ENCODE assay signal across 10 cellular contexts in the genomic region with DNA sequence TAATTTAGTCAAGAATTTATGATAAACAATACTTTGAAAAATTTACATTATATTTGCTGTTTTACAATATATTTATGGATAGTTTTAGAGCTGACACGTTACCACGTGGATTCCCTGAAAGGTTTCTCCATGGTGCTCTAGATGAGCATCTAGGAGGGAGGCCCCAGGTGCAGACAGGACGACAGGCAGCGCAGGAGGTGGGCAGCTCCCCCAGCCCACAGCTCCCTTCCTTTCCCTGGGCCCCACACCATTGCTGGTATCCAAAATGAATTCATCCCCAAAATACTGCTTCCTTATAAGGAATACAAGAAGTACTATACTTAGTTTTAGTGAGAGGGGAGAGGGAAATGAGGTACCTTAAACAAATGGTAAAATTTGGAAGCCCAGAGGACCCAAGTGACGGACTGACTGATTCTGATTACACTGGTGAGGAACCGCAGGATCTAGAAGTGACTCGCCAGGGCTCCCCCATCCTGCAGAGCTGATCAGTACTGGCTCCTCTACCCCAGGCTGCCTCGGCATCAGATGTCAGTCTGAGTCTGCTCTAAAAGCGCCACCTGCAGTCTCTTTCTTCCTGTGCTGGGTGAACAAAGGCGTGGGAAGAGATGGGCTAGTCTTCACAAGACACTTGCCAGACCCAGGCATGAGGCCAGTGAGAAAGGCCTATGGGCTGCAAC.
A peak's percentile ranks its signal among the peaks of the same experiment; 100 is the strongest.
DNase-seq lines count a peak whose midpoint lies in the region; ATAC-seq and TF ChIP-seq lines count a peak whose summit lies in the region.
"Had no signal": no experiment of that assay in that cellular context is flagged by ENCODE, and none has a peak within 500 bp of the region (broad histone marks: within the 10 kb centered on the region; RNA-seq: fewer than 3 reads in every experiment).

No MANE protein-coding gene starts in this region.

- H3K9ac ChIP-seq in colonic mucosa (ENCODE audit: low read depth in 2 of 2, low read length in 2 of 2): peak overlapping the region in 1 of 2 donors; percentile 12

- peak; percentile 98 for ATAC-seq in GM21360 (IDR thresholded peaks at IDR 0.05; ENCODE audit: unreplicated experiment)
- ATAC-seq in HG03565 (IDR thresholded peaks at IDR 0.05; ENCODE audit: unreplicated experiment): peak; percentile 93

- TF ChIP-seq CTCF in OCI-LY7 (conservative IDR thresholded peaks at IDR 0.05; ENCODE audit: low read length) (peak; percentile 69), colonic mucosa (IDR thresholded peaks at IDR 0.05) (no peak)

- intact Hi-C loops in OCI-LY7 (cut with micrococcal nuclease; ENCODE audit: unreplicated experiment): loop anchor here (2.0 kb wide), 1 partner anchor 119 kb away; no protein-coding TSS in a partner anchor
- intact Hi-C loops in colonic mucosa (cut with DNase I): no loop called here

- H3K9me3 ChIP-seq in OCI-LY7 (ENCODE audit: low read length) (no peaks in the 10 kb centered on the region), colonic mucosa (no peaks in the 10 kb centered on the region)
- H3K9me3 ChIP-seq: SJCRH30, tibial nerve had no signal

- CTCF ChIA-PET in OCI-LY7 (lab: Charles Lee; ENCODE audit: unreplicated experiment): interaction anchor here (0.6 kb wide), 1 partner anchor 183 kb away, joined by 3 read pairs; no protein-coding TSS in a partner anchor

- H3K79me2 ChIP-seq in OCI-LY7 (ENCODE audit: insufficient read depth, low read depth, low read length): no peaks in the 10 kb centered on the region

- no peaks in the 10 kb centered on the region for H4K20me1 ChIP-seq in OCI-LY7 (ENCODE audit: insufficient read depth, low read length)

- H3K4me1 ChIP-seq in OCI-LY7 (ENCODE audit: insufficient read depth, low read length, poor library complexity, severe bottlenecking): peaks cover 16% of the 10 kb centered on the region
- H3K4me1 ChIP-seq in colonic mucosa: no peaks in the 10 kb centered on the region
- H3K4me1 ChIP-seq: SJCRH30 had no signal

- H3K4me3 ChIP-seq in OCI-LY7 (ENCODE audit: low read depth, low read length, poor library complexity, severe bottlenecking): no peak overlapping the region
- H3K4me3 ChIP-seq in colonic mucosa: no peak overlapping the region
- H3K4me3 ChIP-seq: SJCRH30, tibial nerve had no signal

- peak overlapping the region; percentile 49; the same call in 1 of the 2 replicates for H2AFZ ChIP-seq in OCI-LY7 (ENCODE audit: low read length)

- no peaks in the 10 kb centered on the region for H3K9me2 ChIP-seq in OCI-LY7 (ENCODE audit: insufficient read depth, low read length)

- H3K27ac ChIP-seq in OCI-LY7 (ENCODE audit: low read depth, low read length, poor library complexity, severe bottlenecking) (no peak overlapping the region), colonic mucosa (no peak overlapping the region)
- H3K27ac ChIP-seq: SJCRH30 had no signal

- POLR2A ChIA-PET in OCI-LY7 (lab: Charles Lee): interaction anchor here (0.7 kb wide), 1 partner anchor 802 kb away, joined by 7 read pairs; no protein-coding TSS in a partner anchor

- DNase-seq in COR-L47 (lab: John Stamatoyannopoulos, UW) (peak; percentile 6), OCI-LY7 (ENCODE audit: low spot score) (peak; percentile 71), iPS-NIHi11 (ENCODE audit: low spot score) (peak; percentile 86), colonic mucosa (no peak)
- DNase-seq in activated T-helper 1 cell treated with anti-CD3 and anti-CD28 coated beads, Interleukin-2, amount 50 U/mL, for 16 hours (ENCODE audit: low read depth in 1 of 2, low spot score in 1 of 2): peak; percentile 21 to 45
- peak; percentile 44 for DNase-seq in stimulated activated CD8-positive, alpha-beta memory T cell treated with anti-CD3 and anti-CD28 coated beads, Interleukin-4, amount 100 ng/mL, for 24 hours (ENCODE audit: low read depth)

- H3K36me3 ChIP-seq in OCI-LY7 (ENCODE audit: insufficient read depth, low read length): no peaks in the 10 kb centered on the region
- H3K36me3 ChIP-seq in colonic mucosa: peaks cover 3% of the 10 kb centered on the region

- no TSS peak for BruUV-seq in OCI-LY7 (replicated peaks; lab: Mats Ljungman, UMichigan)

- H3K4me2 ChIP-seq in OCI-LY7 (ENCODE audit: low read length): no peak overlapping the region

- no peaks in the 10 kb centered on the region for H3K27me3 ChIP-seq in colonic mucosa
- H3K27me3 ChIP-seq: SJCRH30, tibial nerve had no signal
